ENCODE assay signal across 22 cellular contexts in genomic region chr22:38863531-38864131, GRCh38. TPM values are rescaled to one million over a fixed set of nuclear protein-coding genes. Genes with fewer than 3 reads are reported as not detected.
DNase-seq lines count a peak whose midpoint lies in the region; ATAC-seq and TF ChIP-seq lines count a peak whose summit lies in the region.
"Had no signal": no experiment of that assay in that cellular context is flagged by ENCODE, and none has a peak within 500 bp of the region (broad histone marks: within the 10 kb centered on the region; RNA-seq: fewer than 3 reads in every experiment).

No MANE protein-coding gene starts in this region.

- in situ Hi-C loops in KBM-7 (cut with MboI; ENCODE audit: low pct_unique_long_range_greater_than_20kb, low sequenced_read_pairs), result no loop called here

- H3K27me3 ChIP-seq in H7 (ENCODE audit: control insufficient read depth, insufficient read depth, low read length), result no peaks in the 10 kb centered on the region
- H3K27me3 ChIP-seq in endodermal cell (ENCODE audit: control insufficient read depth, insufficient read depth, low read length, poor library complexity, severe bottlenecking), result no peaks in the 10 kb centered on the region
- H3K27me3 ChIP-seq in PC-3 (ENCODE audit: low read length), result no peaks in the 10 kb centered on the region
- H3K27me3 ChIP-seq: colonic mucosa, upper lobe of left lung had no signal

- CTCF ChIA-PET in PC-3 (lab: Charles Lee), result no interaction called here

- H3K36me3 Mint-ChIP-seq in activated T-cell treated with anti-CD3 and anti-CD28 coated beads, Interleukin-2, amount 50 U/mL, for 24 hours (ENCODE audit: low read depth), result peaks cover 44% of the 10 kb centered on the region
- no peaks in the 10 kb centered on the region for H3K36me3 Mint-ChIP-seq in endodermal cell (ENCODE audit: low read depth)
- peaks cover 27% of the 10 kb centered on the region for H3K36me3 Mint-ChIP-seq in stimulated activated memory B cell treated with anti-CD40 and anti-IgM and Interleukin-4, amounts not matched to agents 10 μg/mL and 1 μg/mL and 100 μg/mL, for 72 hours
- H3K36me3 Mint-ChIP-seq: CD4-positive, CD25-positive, alpha-beta regulatory T cell had no signal

- no TSS peak for BruUV-seq in PC-3 (replicated peaks; lab: Mats Ljungman, UMichigan)

- no peaks in the 10 kb centered on the region for H3F3A ChIP-seq in PC-3 (ENCODE audit: low read length, unreplicated experiment)

- H3K4me1 Mint-ChIP-seq in activated T-cell treated with anti-CD3 and anti-CD28 coated beads, Interleukin-2, amount 50 U/mL, for 24 hours (ENCODE audit: low read depth), result peaks cover 19% of the 10 kb centered on the region
- peaks cover 3% of the 10 kb centered on the region for H3K4me1 Mint-ChIP-seq in endodermal cell
- H3K4me1 Mint-ChIP-seq in stimulated activated memory B cell treated with anti-CD40 and anti-IgM and Interleukin-4, amounts not matched to agents 10 μg/mL and 1 μg/mL and 100 μg/mL, for 72 hours, result peaks cover 53% of the 10 kb centered on the region

- DNase-seq in activated T-cell treated with anti-CD3 and anti-CD28 coated beads, Interleukin-2, amount 50 U/mL, for 24 hours, result peak; percentile 35
- DNase-seq in activated T-cell treated with anti-CD3 and anti-CD28 coated beads for 4 hours (no peak), H7 (peak; percentile 53), endodermal cell (peak; percentile 47), sciatic nerve (ENCODE audit: low spot score) (peak; percentile 49), KBM-7 (no peak), PC-3 (no peak)
- DNase-seq: activated CD8-positive, alpha-beta T cell treated with anti-CD3 and anti-CD28 coated beads, Interleukin-2, amount 10 ng/mL, durations not matched to agents 7 days and 5 days; activated gamma-delta T cell; CD4-positive, CD25-positive, alpha-beta regulatory T cell; colonic mucosa; DMS79; mammary epithelial cell; NCI-H1417 treated with DMSO at 0.1 percent for 48 hours; NCI-H2171 treated with DMSO at 0.1 percent for 48 hours; stimulated activated naive CD4-positive, alpha-beta T cell had no signal

- H3K27ac ChIP-seq in endodermal cell (ENCODE audit: low read depth, low read length), result no peak overlapping the region
- no peak overlapping the region for H3K27ac ChIP-seq in PC-3 (ENCODE audit: low read length)
- H3K27ac ChIP-seq: colonic mucosa, epithelial cell of prostate, psoas muscle had no signal

- H3K79me2 ChIP-seq in PC-3 (ENCODE audit: low read length), result peaks cover 13% of the 10 kb centered on the region; the same call in 1 of the 2 replicates

- no peak for TF ChIP-seq CTCF in endodermal cell (conservative IDR thresholded peaks at IDR 0.05)
- no peak for TF ChIP-seq CTCF in PC-3 (conservative IDR thresholded peaks at IDR 0.05; ENCODE audit: low read depth, low read length)

- H3K9me3 ChIP-seq in endodermal cell (ENCODE audit: control insufficient read depth, low read length), result no peaks in the 10 kb centered on the region
- H3K9me3 ChIP-seq in PC-3 (ENCODE audit: low read length), result no peaks in the 10 kb centered on the region
- H3K9me3 ChIP-seq: A549, colonic mucosa, psoas muscle, upper lobe of left lung had no signal

- H2AFZ ChIP-seq in PC-3 (ENCODE audit: low read length), result no peak overlapping the region

- H3K27ac Mint-ChIP-seq in activated T-cell treated with anti-CD3 and anti-CD28 coated beads, Interleukin-2, amount 50 U/mL, for 24 hours, result no peak overlapping the region
- no peak overlapping the region for H3K27ac Mint-ChIP-seq in endodermal cell
- no peak overlapping the region for H3K27ac Mint-ChIP-seq in stimulated activated memory B cell treated with anti-CD40 and anti-IgM and Interleukin-4, amounts not matched to agents 10 μg/mL and 1 μg/mL and 100 μg/mL, for 72 hours

- H3K36me3 ChIP-seq in H7 (replicated peaks; ENCODE audit: control insufficient read depth, insufficient read depth, low read length), result peaks cover 8% of the 10 kb centered on the region
- peaks cover 15% of the 10 kb centered on the region for H3K36me3 ChIP-seq in endodermal cell (ENCODE audit: control insufficient read depth, insufficient read depth, low read length)
- no peaks in the 10 kb centered on the region for H3K36me3 ChIP-seq in PC-3 (ENCODE audit: low read depth, low read length)
- H3K36me3 ChIP-seq: colonic mucosa had no signal

- no peaks in the 10 kb centered on the region for H3K9me2 ChIP-seq in PC-3 (replicated peaks; ENCODE audit: low read length)

- H3K4me2 ChIP-seq in PC-3 (ENCODE audit: low read length), result no peak overlapping the region
- H3K4me2 ChIP-seq: A549 had no signal

- POLR2A ChIA-PET in PC-3 (lab: Charles Lee; ENCODE audit: unreplicated experiment), result no interaction called here

- intact Hi-C loops in sciatic nerve (cut with DNase I) (loop anchor here (10.0 kb wide), 3 partner anchors 99 to 451 kb away; partner anchors contain the start of genes APOBEC3C and RPL3), PC-3 (cut with micrococcal nuclease) (no loop called here)

- H3K9ac ChIP-seq in endodermal cell (ENCODE audit: extremely low read depth, low read length, poor library complexity, severe bottlenecking), result no peak overlapping the region
- H3K9ac ChIP-seq in PC-3 (ENCODE audit: low read length), result no peak overlapping the region

- H4K20me1 ChIP-seq in PC-3 (ENCODE audit: low read length), result no peaks in the 10 kb centered on the region

- no peaks in the 10 kb centered on the region for H3K27me3 Mint-ChIP-seq in activated T-cell treated with anti-CD3 and anti-CD28 coated beads, Interleukin-2, amount 50 U/mL, for 24 hours
- H3K27me3 Mint-ChIP-seq in endodermal cell (ENCODE audit: insufficient read depth), result peaks cover 20% of the 10 kb centered on the region
- peaks cover 11% of the 10 kb centered on the region for H3K27me3 Mint-ChIP-seq in stimulated activated memory B cell treated with anti-CD40 and anti-IgM and Interleukin-4, amounts not matched to agents 10 μg/mL and 1 μg/mL and 100 μg/mL, for 72 hours

- no peak overlapping the region for H3K4me3 Mint-ChIP-seq in activated T-cell treated with anti-CD3 and anti-CD28 coated beads, Interleukin-2, amount 50 U/mL, for 24 hours
- H3K4me3 Mint-ChIP-seq in endodermal cell, result no peak overlapping the region
- no peak overlapping the region for H3K4me3 Mint-ChIP-seq in stimulated activated memory B cell treated with anti-CD40 and anti-IgM and Interleukin-4, amounts not matched to agents 10 μg/mL and 1 μg/mL and 100 μg/mL, for 72 hours
- H3K4me3 Mint-ChIP-seq: activated CD8-positive, alpha-beta T cell treated with anti-CD3 and anti-CD28 coated beads, Interleukin-2, amount 10 ng/mL, durations not matched to agents 7 days and 5 days; CD4-positive, CD25-positive, alpha-beta regulatory T cell had no signal

- H3K4me3 ChIP-seq in H7 (ENCODE audit: insufficient read depth, low read depth, low read length) (no peak overlapping the region), endodermal cell (ENCODE audit: low read length) (no peak overlapping the region), PC-3 (ENCODE audit: low read length) (no peak overlapping the region)
- H3K4me3 ChIP-seq: A549, colonic mucosa, psoas muscle had no signal

- H3K9me3 Mint-ChIP-seq in activated T-cell treated with anti-CD3 and anti-CD28 coated beads, Interleukin-2, amount 50 U/mL, for 24 hours, result no peaks in the 10 kb centered on the region
- no peaks in the 10 kb centered on the region for H3K9me3 Mint-ChIP-seq in endodermal cell
- no peaks in the 10 kb centered on the region for H3K9me3 Mint-ChIP-seq in stimulated activated memory B cell treated with anti-CD40 and anti-IgM and Interleukin-4, amounts not matched to agents 10 μg/mL and 1 μg/mL and 100 μg/mL, for 72 hours
- H3K9me3 Mint-ChIP-seq: CD4-positive, CD25-positive, alpha-beta regulatory T cell; nephron had no signal

- ATAC-seq in sciatic nerve (no peak), PC-3 (no peak)
- ATAC-seq in stimulated activated memory B cell treated with anti-CD40 and anti-IgM and Interleukin-4, amounts not matched to agents 10 μg/mL and 1 μg/mL and 100 μg/mL, for 72 hours, result no peak
- ATAC-seq: A549; activated CD8-positive, alpha-beta T cell treated with anti-CD3 and anti-CD28 coated beads, Interleukin-2, amount 10 ng/mL, durations not matched to agents 7 days and 5 days had no signal

- H3K4me1 ChIP-seq in endodermal cell (ENCODE audit: control insufficient read depth, insufficient read depth, low read length), result no peaks in the 10 kb centered on the region
- no peaks in the 10 kb centered on the region for H3K4me1 ChIP-seq in PC-3 (ENCODE audit: insufficient read depth, low read length)
- H3K4me1 ChIP-seq: A549 had no signal

- WGBS in endodermal cell (ENCODE audit: insufficient coverage in 1 of 2, insufficient read length in 1 of 2), 2 experiments, result 91% methylated on average over 12 of the region's 12 CpGs; no CpG with 5 or more reads in 1 of the 2 experiments

RNA-seq across cellular contexts. Expression of gene CBX6, which starts 8.4 kb away (rescaled TPM):
- 18.3 and 19.2 TPM in 2 replicates for total RNA-seq in H7 (2014; rRNA removed; shearing (Covaris generic))
- 10 to 100 TPM; 12.8 to 28.2 TPM for total RNA-seq in endodermal cell
- polyA plus RNA-seq in endodermal cell (2013, experiment 1 of 2), result 18.6 TPM
- polyA plus RNA-seq in endodermal cell (2013, experiment 2 of 2), result 18.3 TPM
- total RNA-seq in sciatic nerve, result 83.5 TPM
- total RNA-seq in PC-3 (2014; rRNA removed), result 37.5 and 50.1 TPM in 2 replicates

RNA-seq across cellular contexts. Expression of gene NPTXR, which starts 19.8 kb away (rescaled TPM):
- 3.6 and 3.7 TPM in 2 replicates for total RNA-seq in H7 (2014; rRNA removed; shearing (Covaris generic))
- 1 to 10 TPM; 2.1 to 2.5 TPM for total RNA-seq in endodermal cell
- 3.2 TPM for polyA plus RNA-seq in endodermal cell (2013, experiment 1 of 2)
- 2.6 TPM for polyA plus RNA-seq in endodermal cell (2013, experiment 2 of 2)
- 6.9 TPM for total RNA-seq in sciatic nerve
- total RNA-seq in PC-3 (2014; rRNA removed), result 2.8 and 3.5 TPM in 2 replicates

Comparison
In these comparisons a context has a peak if more than half of its experiments do, and no peak if none do; other contexts are left out.
1. DNase-seq: peak in activated T-cell treated with anti-CD3 and anti-CD28 coated beads, Interleukin-2, amount 50 U/mL, for 24 hours (single experiment), H7 (single experiment), endodermal cell (single experiment) and sciatic nerve (single experiment); none in activated T-cell treated with anti-CD3 and anti-CD28 coated beads for 4 hours (single experiment), KBM-7 (single experiment) and PC-3 (single experiment).